Comparison of ENCODE assay signal across 25 cellular contexts in the genomic region with DNA sequence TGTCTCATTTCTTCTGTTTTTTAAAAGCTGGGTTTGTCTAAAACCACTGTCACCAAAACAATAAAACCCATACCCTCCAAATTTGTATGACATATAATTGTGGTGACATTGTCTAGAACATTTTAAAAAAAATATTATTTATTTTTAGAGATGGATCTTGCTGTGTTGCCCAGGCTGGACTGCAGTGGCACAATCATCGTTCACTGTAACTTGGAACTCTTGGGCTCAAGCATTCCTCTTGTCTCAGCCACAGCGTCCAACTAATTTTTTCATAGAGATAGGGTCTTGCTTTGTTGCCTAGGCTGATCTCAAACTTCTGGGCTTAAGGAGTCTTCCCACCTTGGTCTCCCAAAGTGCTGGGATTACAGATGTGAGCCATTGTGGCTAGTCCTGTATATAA.
"Had no signal": no experiment of that assay in that cellular context is flagged by ENCODE, and none has a peak within 500 bp of the region (broad histone marks: within the 10 kb centered on the region; RNA-seq: fewer than 3 reads in every experiment).

No MANE protein-coding gene starts in this region.

- H3K36me3 ChIP-seq: SJCRH30 had no signal

- H3K27me3 Mint-ChIP-seq: activated CD4-positive, alpha-beta memory T cell treated with anti-CD3 and anti-CD28 coated beads for 36 hours; activated CD4-positive, alpha-beta T cell treated with anti-CD3 and anti-CD28 coated beads, Interleukin-2, amount 10 ng/mL, durations not matched to agents 7 days and 5 days; activated naive CD4-positive, alpha-beta T cell treated with anti-CD3 and anti-CD28 coated beads, Interleukin-2, amount 10 ng/mL, durations not matched to agents 7 days and 5 days; activated naive CD8-positive, alpha-beta T cell treated with anti-CD3 and anti-CD28 coated beads for 36 hours; activated T-helper 17 cell treated with anti-CD3 and anti-CD28 coated beads, Interleukin-2, amount 50 U/mL, for 72 hours had no signal

- H3K9me3 ChIP-seq: SJCRH30, SK-N-SH had no signal

- H3K27ac ChIP-seq: SJCRH30 had no signal

- H3K27ac Mint-ChIP-seq: activated CD4-positive, alpha-beta memory T cell treated with anti-CD3 and anti-CD28 coated beads for 36 hours; activated CD4-positive, alpha-beta T cell treated with anti-CD3 and anti-CD28 coated beads, Interleukin-2, amount 10 ng/mL, durations not matched to agents 7 days and 5 days; activated naive CD4-positive, alpha-beta T cell treated with anti-CD3 and anti-CD28 coated beads, Interleukin-2, amount 10 ng/mL, durations not matched to agents 7 days and 5 days; activated T-helper 17 cell treated with anti-CD3 and anti-CD28 coated beads, Interleukin-2, amount 50 U/mL, for 72 hours had no signal

- H3K9me3 Mint-ChIP-seq: activated CD4-positive, alpha-beta memory T cell treated with anti-CD3 and anti-CD28 coated beads for 36 hours; activated naive CD4-positive, alpha-beta T cell treated with anti-CD3 and anti-CD28 coated beads, Interleukin-2, amount 10 ng/mL, durations not matched to agents 7 days and 5 days; activated naive CD8-positive, alpha-beta T cell treated with anti-CD3 and anti-CD28 coated beads for 36 hours; activated T-cell treated with anti-CD3 and anti-CD28 coated beads, Interleukin-2, amount 50 U/mL, for 4 hours; activated T-helper 17 cell treated with anti-CD3 and anti-CD28 coated beads, Interleukin-2, amount 50 U/mL, for 72 hours had no signal

- H3K4me3 ChIP-seq: SJCRH30 had no signal

- H3K27me3 ChIP-seq: SJCRH30 had no signal

- H3K4me3 Mint-ChIP-seq: activated CD4-positive, alpha-beta memory T cell treated with anti-CD3 and anti-CD28 coated beads for 36 hours; activated CD4-positive, alpha-beta T cell treated with anti-CD3 and anti-CD28 coated beads, Interleukin-2, amount 10 ng/mL, durations not matched to agents 7 days and 5 days; activated naive CD4-positive, alpha-beta T cell treated with anti-CD3 and anti-CD28 coated beads, Interleukin-2, amount 10 ng/mL, durations not matched to agents 7 days and 5 days; activated naive CD8-positive, alpha-beta T cell treated with anti-CD3 and anti-CD28 coated beads for 36 hours; activated T-cell treated with anti-CD3 and anti-CD28 coated beads, Interleukin-2, amount 50 U/mL, for 4 hours; activated T-helper 17 cell treated with anti-CD3 and anti-CD28 coated beads, Interleukin-2, amount 50 U/mL, for 72 hours had no signal

- ATAC-seq: activated T-cell treated with anti-CD3 and anti-CD28 coated beads, Interleukin-2, amount 50 U/mL, for 4 hours had no signal

- H3K36me3 Mint-ChIP-seq: activated CD4-positive, alpha-beta memory T cell treated with anti-CD3 and anti-CD28 coated beads for 36 hours had no signal

- DNase-seq: activated CD4-positive, alpha-beta memory T cell treated with anti-CD3 and anti-CD28 coated beads for 36 hours; activated CD4-positive, alpha-beta T cell treated with anti-CD3 and anti-CD28 coated beads, Interleukin-2, amount 10 ng/mL, durations not matched to agents 7 days and 5 days; activated CD4-positive, CD25-positive, alpha-beta regulatory T cell; activated CD8-positive, alpha-beta memory T cell treated with anti-CD3 and anti-CD28 coated beads for 24 hours; activated gamma-delta T cell; activated naive CD4-positive, alpha-beta T cell treated with anti-CD3 and anti-CD28 coated beads, Interleukin-2, amount 10 ng/mL, durations not matched to agents 7 days and 5 days; activated naive CD8-positive, alpha-beta T cell treated with anti-CD3 and anti-CD28 coated beads for 36 hours; activated T-cell treated with anti-CD3 and anti-CD28 coated beads, Interleukin-2, amount 50 U/mL, for 4 hours; anterior cingulate cortex; KG1; MV-4-11; NCI-H1092 treated with DMSO at 0.1 percent for 48 hours; NCI-H1417 treated with DMSO at 0.1 percent for 48 hours; NCI-H1694; NCI-H2029; NCI-H2107; NCI-H2171 treated with DMSO at 0.1 percent for 48 hours; NCI-H226; NCI-H526; NCI-H82; Right ventricle myocardium superior; SJCRH30; SK-N-SH; T-helper 1 cell had no signal
